5 cellular contexts compared by ENCODE assay signal in the genomic region with DNA sequence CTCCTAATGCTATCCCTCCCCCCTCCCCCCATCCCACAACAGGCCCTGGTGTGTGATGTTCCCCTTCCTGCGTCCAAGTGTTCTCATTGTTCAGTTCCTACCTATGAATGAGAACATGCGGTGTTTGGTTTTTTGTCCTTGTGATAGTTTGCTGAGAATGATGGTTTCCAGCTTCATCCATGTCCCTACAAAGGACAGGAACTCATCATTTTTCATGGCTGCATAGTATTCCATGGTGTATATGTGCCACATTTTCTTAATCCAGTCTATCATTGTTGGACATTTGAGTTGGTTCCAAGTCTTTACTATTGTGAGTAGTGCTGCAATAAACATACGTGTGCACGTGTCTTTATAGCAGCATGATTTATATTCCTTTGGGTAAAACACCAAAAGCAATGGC. TPM values are rescaled to one million over a fixed set of nuclear protein-coding genes. Genes with fewer than 3 reads are reported as not detected.
"Had no signal": no experiment of that assay in that cellular context is flagged by ENCODE, and none has a peak within 500 bp of the region (broad histone marks: within the 10 kb centered on the region; RNA-seq: fewer than 3 reads in every experiment).

No MANE protein-coding gene starts in this region.

RNA-seq across cellular contexts. Expression of a gene that starts 31.4 kb away (rescaled TPM):
- total RNA-seq: HepG2, HT-29, HT1080, IMR-90 had no signal
- polyA plus RNA-seq: HepG2, IgD-negative memory B cell, IMR-90 had no signal
